ENCODE assay signal across 8 cellular contexts in genomic region chr16:29721167-29721879, GRCh38. TPM values are rescaled to one million over a fixed set of nuclear protein-coding genes. Genes with fewer than 3 reads are reported as not detected.
A peak's percentile ranks its signal among the peaks of the same experiment; 100 is the strongest.
DNase-seq lines count a peak whose midpoint lies in the region; ATAC-seq and TF ChIP-seq lines count a peak whose summit lies in the region.
"Not testable (repeated sequence)": the region's sequence is repeated elsewhere in the genome, so short reads cannot be mapped to it uniquely, and the experiment has no call there.

No MANE protein-coding gene starts in this region.

- not testable (repeated sequence) for H3K36me3 ChIP-seq in HEK293 (ENCODE audit: control insufficient read depth in 2 of 2, insufficient read depth in 1 of 2, low read length in 2 of 2); ascending aorta

- H3K36me3 Mint-ChIP-seq in T-helper 2 cell treated with Interferon-gamma antibody and Interleukin-4, amounts not matched to agents 5 μg/mL and 100 μg/mL, for 36 hours (ENCODE audit: low read depth); naive B cell: not testable (repeated sequence)

- not testable (repeated sequence) for H3K4me1 Mint-ChIP-seq in T-helper 2 cell treated with Interferon-gamma antibody and Interleukin-4, amounts not matched to agents 5 μg/mL and 100 μg/mL, for 36 hours (ENCODE audit: low read depth)
- peaks cover 12 to 14% (median 13%) of the 10 kb centered on the region in 3 donors for H3K4me1 Mint-ChIP-seq in naive B cell

- not testable (repeated sequence) for H3K4me1 ChIP-seq in HEK293 (ENCODE audit: control insufficient read depth, insufficient read depth, low read length); ascending aorta

- ATAC-seq in naive B cell (ENCODE audit: low read depth in 2 of 2), result peak; percentile 65 to 87
- not testable (repeated sequence) for ATAC-seq in stimulated activated naive CD8-positive, alpha-beta T cell treated with anti-CD3 and anti-CD28 coated beads, Interleukin-15, Interleukin-2, amounts not matched to agents 100 U/mL and 50 U/mL, for 24 hours

- not testable (repeated sequence) for H3K27me3 ChIP-seq in ascending aorta

- not testable (repeated sequence) for TF ChIP-seq CTCF in HEK293 (tag by site-specific recombination; IDR thresholded peaks at IDR 0.05)
- TF ChIP-seq CTCF in ascending aorta (IDR thresholded peaks at IDR 0.05), result peak; percentile 54 to 68 (median 60)

- CTCF ChIA-PET in HEK293 (lab: Yijun Ruan, JAX), result interaction anchor here (0.7 to 6.2 kb wide), 4 partner anchors 21 to 344 kb away, joined by 3 to 47 read pairs (median 4); partner anchors contain the start of gene ALDOA

- peak overlapping the region; percentile 31 for H3K27ac Mint-ChIP-seq in T-helper 2 cell treated with Interferon-gamma antibody and Interleukin-4, amounts not matched to agents 5 μg/mL and 100 μg/mL, for 36 hours
- peak overlapping the region in 4 of 6 donors; percentile 32 to 84 (median 65) for H3K27ac Mint-ChIP-seq in naive B cell

- peak; percentile 56 for DNase-seq in CMK (ENCODE audit: low read depth)
- DNase-seq in NCI-H345 (lab: John Stamatoyannopoulos, UW), result peak; percentile 35
- DNase-seq in T-helper 2 cell treated with Interferon-gamma antibody and Interleukin-4, amounts not matched to agents 5 μg/mL and 100 μg/mL, for 36 hours (ENCODE audit: low spot score), result not testable (repeated sequence)
- peak; percentile 27 to 80 for DNase-seq in ascending aorta (ENCODE audit: low spot score in 2 of 2)
- DNase-seq in globus pallidus (ENCODE audit: low spot score), result peak; percentile 71
- DNase-seq in naive B cell, result peak; percentile 46
- peak; percentile 60 for DNase-seq in stimulated activated naive CD8-positive, alpha-beta T cell treated with anti-CD3 and anti-CD28 coated beads, Interleukin-15, Interleukin-2, amounts not matched to agents 100 U/mL and 50 U/mL, for 24 hours

- H3K27ac ChIP-seq in HEK293 (ENCODE audit: extremely low read depth, low read depth, low read length); ascending aorta: not testable (repeated sequence)

- not testable (repeated sequence) for H3K9me3 ChIP-seq in HEK293 (ENCODE audit: control insufficient read depth, insufficient read depth, low read depth, low read length); ascending aorta

- POLR2A ChIA-PET in HEK293 (lab: Yijun Ruan, JAX), result not testable (repeated sequence)

- H3K4me3 ChIP-seq in HEK293 (ENCODE audit: low read depth, low read length); ascending aorta: not testable (repeated sequence)

- H3K4me3 Mint-ChIP-seq in T-helper 2 cell treated with Interferon-gamma antibody and Interleukin-4, amounts not matched to agents 5 μg/mL and 100 μg/mL, for 36 hours, result not testable (repeated sequence)
- peak overlapping the region in 6 of 8 donors; percentile 47 to 86 (median 68) for H3K4me3 Mint-ChIP-seq in naive B cell

- H3K9me3 Mint-ChIP-seq in T-helper 2 cell treated with Interferon-gamma antibody and Interleukin-4, amounts not matched to agents 5 μg/mL and 100 μg/mL, for 36 hours; naive B cell: not testable (repeated sequence)

- H3K27me3 Mint-ChIP-seq in T-helper 2 cell treated with Interferon-gamma antibody and Interleukin-4, amounts not matched to agents 5 μg/mL and 100 μg/mL, for 36 hours (ENCODE audit: low read depth); naive B cell: not testable (repeated sequence)

- intact Hi-C loops in ascending aorta (cut with DNase I), result not testable (repeated sequence)

TF ChIP-seq in HEK293, 187 proteins besides CTCF, POLR2A, EP300 and RAD21:
- TF ChIP-seq IKZF3 (tag by site-specific recombination; IDR thresholded peaks at IDR 0.05), result peak; percentile 46; the same call in 1 of the 2 replicates
- peak; percentile 68 for TF ChIP-seq ZBTB8A (tag by site-specific recombination; IDR thresholded peaks at IDR 0.05)
- TF ChIP-seq ZBTB17 (tag by site-specific recombination; IDR thresholded peaks at IDR 0.05), result 0 out of 2 replicates have a peak, but pooled peaks have one; percentile 15
- peak; percentile 75 for TF ChIP-seq PRDM1 (tag by site-specific recombination; IDR thresholded peaks at IDR 0.05)
- peak; percentile 51 for TF ChIP-seq ZNF654 (tag by site-specific recombination; IDR thresholded peaks at IDR 0.05; ENCODE audit: low read depth)
- TF ChIP-seq ZNF2 (tag by site-specific recombination; IDR thresholded peaks at IDR 0.05), result peak; percentile 28; the same call in 1 of the 2 replicates

RNA-seq across cellular contexts. Expression of gene C16orf54, which starts 24.5 kb away (rescaled TPM):
- 0.21 TPM for total RNA-seq in ascending aorta
- 10 to 100 TPM in 5 of 6 donors, 1 to 10 TPM in 1; 1.4 to 70.0 (median 29.5) TPM for polyA plus RNA-seq in naive B cell (ENCODE audit: low read depth in 6 of 6)

RNA-seq across cellular contexts. Expression of gene QPRT, which starts 42.3 kb away (rescaled TPM):
- 5.7 TPM for total RNA-seq in ascending aorta
- not detected for polyA plus RNA-seq in naive B cell (ENCODE audit: low read depth in 6 of 6)

RNA-seq across cellular contexts. Expression of gene ZG16, which starts 56.7 kb away (rescaled TPM):
- 0.21 TPM for total RNA-seq in ascending aorta
- polyA plus RNA-seq in naive B cell (ENCODE audit: low read depth in 6 of 6), result under 1 TPM in 1 of 6 donors, not detected in 5; 0.13 TPM

RNA-seq across cellular contexts. Expression of gene SPN, which starts 58.3 kb away (rescaled TPM):
- 10.3 TPM for total RNA-seq in ascending aorta
- 1 to 10 TPM in 5 of 6 donors, not detected in 1; 2.0 to 3.3 (median 2.4) TPM for polyA plus RNA-seq in naive B cell (ENCODE audit: low read depth in 6 of 6)
